Comparison of ENCODE assay signal across 14 cellular contexts in the genomic region with DNA sequence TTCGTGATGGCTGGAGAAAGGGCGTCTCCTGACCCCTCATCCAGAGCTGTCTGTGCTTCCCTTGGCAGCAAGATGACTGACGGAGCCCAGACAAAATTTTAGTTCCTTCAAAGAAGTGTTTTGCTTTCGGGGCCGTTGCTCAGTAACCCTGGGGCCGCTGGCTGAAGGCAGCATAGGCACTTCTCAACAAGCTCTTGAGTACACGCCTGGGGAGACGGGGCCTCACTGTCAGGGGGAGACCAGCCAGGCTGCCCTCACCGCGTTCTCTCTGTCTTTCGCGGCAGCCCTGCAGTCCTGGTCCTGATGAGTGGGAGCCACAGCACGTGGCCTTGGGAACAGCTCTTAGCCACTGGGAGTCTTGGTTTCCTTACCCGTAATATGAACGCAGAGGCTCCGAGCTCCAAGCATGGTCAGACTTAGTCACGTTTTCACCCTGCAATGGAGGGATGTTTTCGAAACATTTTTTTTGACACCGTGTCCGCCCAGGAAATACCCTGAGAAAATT.
A peak's percentile ranks its signal among the peaks of the same experiment; 100 is the strongest.
DNase-seq lines count a peak whose midpoint lies in the region; ATAC-seq lines count a peak whose summit lies in the region.
"Had no signal": no experiment of that assay in that cellular context is flagged by ENCODE, and none has a peak within 500 bp of the region (broad histone marks: within the 10 kb centered on the region; RNA-seq: fewer than 3 reads in every experiment).

No MANE protein-coding gene starts in this region.

- DNase-seq in activated naive CD4-positive, alpha-beta T cell treated with anti-CD3 and anti-CD28 coated beads for 36 hours, result peak; percentile 53
- no peak for DNase-seq in activated naive CD4-positive, alpha-beta T cell treated with anti-CD3 and anti-CD28 coated beads, Interleukin-2, amount 10 ng/mL, durations not matched to agents 7 days and 5 days
- peak; percentile 76 for DNase-seq in SIG-M5 treated with dmso at 0.1 percent for 504 hours (lab: John Stamatoyannopoulos, UW; ENCODE audit: unreplicated experiment)
- peak; percentile 50 for DNase-seq in islet precursor cell
- no peak for DNase-seq in NCI-H1694 treated with DMSO at 0.1 percent for 48 hours (lab: John Stamatoyannopoulos, UW)
- no peak for DNase-seq in globus pallidus (ENCODE audit: low spot score)
- DNase-seq: effector CD8-positive, alpha-beta T cell; NCI-H1092 treated with DMSO at 0.1 percent for 48 hours; NCI-H524 treated with DMSO at 0.1 percent for 48 hours; SHP77 treated with DMSO at 0.1 percent for 48 hours; stimulated activated CD4-positive, alpha-beta T cell treated with anti-CD3 and anti-CD28 coated beads, Interleukin-15, amount 100 ng/mL, for 24 hours had no signal

- peaks cover 6% of the 10 kb centered on the region for H3K27me3 Mint-ChIP-seq in activated naive CD4-positive, alpha-beta T cell treated with anti-CD3 and anti-CD28 coated beads for 36 hours (ENCODE audit: low read depth)
- H3K27me3 Mint-ChIP-seq in activated naive CD4-positive, alpha-beta T cell treated with anti-CD3 and anti-CD28 coated beads, Interleukin-2, amount 10 ng/mL, durations not matched to agents 7 days and 5 days, result peaks cover 28% of the 10 kb centered on the region
- H3K27me3 Mint-ChIP-seq in stimulated activated memory B cell treated with anti-CD40 and anti-IgM and Interleukin-4, amounts not matched to agents 10 μg/mL and 1 μg/mL and 100 μg/mL, for 72 hours, result no peaks in the 10 kb centered on the region

- peak overlapping the region; percentile 37 for H3K4me3 Mint-ChIP-seq in activated naive CD4-positive, alpha-beta T cell treated with anti-CD3 and anti-CD28 coated beads for 36 hours
- no peak overlapping the region for H3K4me3 Mint-ChIP-seq in activated naive CD4-positive, alpha-beta T cell treated with anti-CD3 and anti-CD28 coated beads, Interleukin-2, amount 10 ng/mL, durations not matched to agents 7 days and 5 days
- peak overlapping the region; percentile 45 for H3K4me3 Mint-ChIP-seq in stimulated activated memory B cell treated with anti-CD40 and anti-IgM and Interleukin-4, amounts not matched to agents 10 μg/mL and 1 μg/mL and 100 μg/mL, for 72 hours

- H3K36me3 Mint-ChIP-seq in activated naive CD4-positive, alpha-beta T cell treated with anti-CD3 and anti-CD28 coated beads for 36 hours (ENCODE audit: low read depth), result no peaks in the 10 kb centered on the region
- no peaks in the 10 kb centered on the region for H3K36me3 Mint-ChIP-seq in activated naive CD4-positive, alpha-beta T cell treated with anti-CD3 and anti-CD28 coated beads, Interleukin-2, amount 10 ng/mL, durations not matched to agents 7 days and 5 days
- H3K36me3 Mint-ChIP-seq in stimulated activated memory B cell treated with anti-CD40 and anti-IgM and Interleukin-4, amounts not matched to agents 10 μg/mL and 1 μg/mL and 100 μg/mL, for 72 hours, result no peaks in the 10 kb centered on the region

- peaks cover 61% of the 10 kb centered on the region for H3K4me1 Mint-ChIP-seq in activated naive CD4-positive, alpha-beta T cell treated with anti-CD3 and anti-CD28 coated beads for 36 hours (ENCODE audit: low read depth)
- H3K4me1 Mint-ChIP-seq in activated naive CD4-positive, alpha-beta T cell treated with anti-CD3 and anti-CD28 coated beads, Interleukin-2, amount 10 ng/mL, durations not matched to agents 7 days and 5 days, result peaks cover 45% of the 10 kb centered on the region
- peaks cover 81% of the 10 kb centered on the region for H3K4me1 Mint-ChIP-seq in stimulated activated memory B cell treated with anti-CD40 and anti-IgM and Interleukin-4, amounts not matched to agents 10 μg/mL and 1 μg/mL and 100 μg/mL, for 72 hours

- no peak for ATAC-seq in stimulated activated memory B cell treated with anti-CD40 and anti-IgM and Interleukin-4, amounts not matched to agents 10 μg/mL and 1 μg/mL and 100 μg/mL, for 72 hours
- ATAC-seq in HG03342 (IDR thresholded peaks at IDR 0.05; ENCODE audit: unreplicated experiment), result no peak
- ATAC-seq: left lobe of liver had no signal

- CTCF ChIA-PET in activated naive CD4-positive, alpha-beta T cell treated with anti-CD3 and anti-CD28 coated beads for 36 hours (lab: Charles Lee), result interaction anchor here (4.4 kb wide), 1 partner anchor 51 kb away, joined by 24 read pairs; no protein-coding TSS in a partner anchor
- CTCF ChIA-PET in activated naive CD4-positive, alpha-beta T cell treated with anti-CD3 and anti-CD28 coated beads, Interleukin-2, amount 10 ng/mL, durations not matched to agents 7 days and 5 days (lab: Charles Lee), result interaction anchor here (0.6 to 8.3 kb wide), 3 partner anchors 82 to 171 kb away, joined by 3 to 234 read pairs (median 4); no protein-coding TSS in a partner anchor

- H3K9me3 Mint-ChIP-seq in activated naive CD4-positive, alpha-beta T cell treated with anti-CD3 and anti-CD28 coated beads for 36 hours, result no peaks in the 10 kb centered on the region
- no peaks in the 10 kb centered on the region for H3K9me3 Mint-ChIP-seq in activated naive CD4-positive, alpha-beta T cell treated with anti-CD3 and anti-CD28 coated beads, Interleukin-2, amount 10 ng/mL, durations not matched to agents 7 days and 5 days
- H3K9me3 Mint-ChIP-seq in stimulated activated memory B cell treated with anti-CD40 and anti-IgM and Interleukin-4, amounts not matched to agents 10 μg/mL and 1 μg/mL and 100 μg/mL, for 72 hours, result no peaks in the 10 kb centered on the region

- intact Hi-C loops in activated naive CD4-positive, alpha-beta T cell treated with anti-CD3 and anti-CD28 coated beads for 36 hours (cut with micrococcal nuclease), result no loop called here

- peak overlapping the region; percentile 96 for H3K27ac Mint-ChIP-seq in activated naive CD4-positive, alpha-beta T cell treated with anti-CD3 and anti-CD28 coated beads for 36 hours
- no peak overlapping the region for H3K27ac Mint-ChIP-seq in activated naive CD4-positive, alpha-beta T cell treated with anti-CD3 and anti-CD28 coated beads, Interleukin-2, amount 10 ng/mL, durations not matched to agents 7 days and 5 days
- H3K27ac Mint-ChIP-seq in stimulated activated memory B cell treated with anti-CD40 and anti-IgM and Interleukin-4, amounts not matched to agents 10 μg/mL and 1 μg/mL and 100 μg/mL, for 72 hours, result peak overlapping the region; percentile 85

Comparison
In these comparisons a context has a peak if more than half of its experiments do, and no peak if none do; other contexts are left out.
1. DNase-seq: peak in activated naive CD4-positive, alpha-beta T cell treated with anti-CD3 and anti-CD28 coated beads for 36 hours (single experiment), SIG-M5 treated with dmso at 0.1 percent for 504 hours (single experiment) and islet precursor cell (single experiment); none in activated naive CD4-positive, alpha-beta T cell treated with anti-CD3 and anti-CD28 coated beads, Interleukin-2, amount 10 ng/mL, durations not matched to agents 7 days and 5 days (single experiment), NCI-H1694 treated with DMSO at 0.1 percent for 48 hours (single experiment) and globus pallidus (single experiment).